ENCODE assay signal across 1 cellular context in the genomic region with DNA sequence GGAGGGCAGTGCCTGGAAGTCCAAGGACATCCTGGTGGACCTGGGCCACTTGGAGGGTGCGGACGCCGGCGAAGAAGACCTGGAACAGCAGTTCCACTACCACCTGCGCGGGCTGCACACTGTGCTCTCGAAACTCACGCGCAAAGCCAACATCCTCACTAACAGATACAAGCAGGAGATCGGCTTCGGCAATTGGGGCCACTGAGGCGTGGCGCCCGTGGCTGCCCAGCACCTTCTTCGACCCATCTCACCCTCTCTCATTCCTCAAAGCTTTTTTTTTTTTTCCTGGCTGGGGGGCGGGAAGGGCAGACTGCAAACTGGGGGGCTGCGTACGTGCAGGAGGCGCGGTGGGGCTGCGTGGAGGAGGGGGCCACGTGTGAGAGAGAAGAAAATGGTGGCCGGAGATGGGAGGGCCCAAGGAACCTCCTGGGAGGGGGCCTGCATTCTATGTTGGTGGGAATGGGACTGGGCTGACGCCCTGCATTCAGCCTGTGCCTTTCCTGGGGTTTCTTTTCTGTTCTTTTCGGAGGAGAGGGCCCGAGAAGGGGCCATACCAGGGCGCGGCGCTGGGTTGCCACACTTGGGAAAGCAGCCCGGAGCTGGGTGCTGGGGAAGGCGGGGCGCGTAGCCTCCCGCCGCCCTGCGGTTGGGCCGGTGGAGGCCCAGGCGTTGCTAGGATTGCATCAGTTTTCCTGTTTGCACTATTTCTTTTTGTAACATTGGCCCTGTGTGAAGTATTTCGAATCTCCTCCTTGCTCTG.
TF ChIP-seq lines count a peak whose summit lies in the region.

No MANE protein-coding gene starts in this region.

TF ChIP-seq in GM23338, 12 proteins besides CTCF, POLR2A, EP300 and RAD21 (continued from another document):
- TF ChIP-seq ZNF462 (CRISPR knock-in tag; IDR thresholded peaks at IDR 0.05) (no peak), STAT1 (IDR thresholded peaks at IDR 0.05; ENCODE audit: unreplicated experiment) (no peak)
TF ChIP-seq in GM23338: peak in this region for 0.
